Comparison of ENCODE assay signal across 8 cellular contexts in the genomic region with DNA sequence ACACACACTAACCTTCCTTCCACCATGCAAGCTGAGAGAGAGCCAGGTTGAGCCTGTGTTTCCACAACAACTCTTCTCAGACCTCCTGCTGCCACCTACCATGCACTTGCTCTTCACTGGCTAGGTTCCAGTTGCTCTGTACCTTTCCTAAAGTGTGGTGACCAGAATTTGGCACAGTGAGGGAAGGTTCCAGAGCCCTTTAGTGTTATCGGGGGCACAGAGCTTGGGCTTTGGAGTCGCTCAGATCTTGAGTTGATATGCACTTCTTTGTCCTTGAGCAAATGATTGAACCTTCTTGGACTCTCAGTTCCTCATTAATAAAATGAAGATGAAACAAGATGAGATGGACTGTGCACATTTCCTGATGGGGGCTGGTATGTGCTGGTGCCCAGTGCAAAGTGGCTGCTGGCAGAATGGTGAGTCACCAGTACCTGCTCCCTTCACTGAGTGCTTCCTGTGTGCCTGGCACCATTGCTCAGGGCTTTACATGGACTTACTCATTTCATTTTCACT. TPM values are rescaled to one million over a fixed set of nuclear protein-coding genes. Genes with fewer than 3 reads are reported as not detected.
DNase-seq lines count a peak whose midpoint lies in the region; ATAC-seq and TF ChIP-seq lines count a peak whose summit lies in the region.

No MANE protein-coding gene starts in this region.

- H3K27ac Mint-ChIP-seq in progenitor cell of endocrine pancreas: peak overlapping the region; percentile 50

- H3K4me1 Mint-ChIP-seq in progenitor cell of endocrine pancreas (ENCODE audit: low read depth): peaks cover 33% of the 10 kb centered on the region

- TF ChIP-seq CTCF in progenitor cell of endocrine pancreas (IDR thresholded peaks at IDR 0.05; ENCODE audit: unreplicated experiment): no peak
- no peak for TF ChIP-seq CTCF in foreskin fibroblast (IDR thresholded peaks at IDR 0.05; ENCODE audit: low read depth, low read length)

- H3K9me3 Mint-ChIP-seq in progenitor cell of endocrine pancreas (ENCODE audit: low read depth): peaks cover 6% of the 10 kb centered on the region

- H3K4me3 ChIP-seq in foreskin fibroblast (ENCODE audit: low read depth in 1 of 2, low read length in 2 of 2): no peak overlapping the region

- H3K4me3 Mint-ChIP-seq in progenitor cell of endocrine pancreas (ENCODE audit: low read depth): no peak overlapping the region

- peaks cover 29% of the 10 kb centered on the region for H3K36me3 Mint-ChIP-seq in progenitor cell of endocrine pancreas (ENCODE audit: insufficient read depth)

- peak; percentile 86 for ATAC-seq in HG02763 (IDR thresholded peaks at IDR 0.05; ENCODE audit: unreplicated experiment)
- no peak for ATAC-seq in HG03565 (IDR thresholded peaks at IDR 0.05; ENCODE audit: unreplicated experiment)

- H3K27me3 Mint-ChIP-seq in progenitor cell of endocrine pancreas: no peaks in the 10 kb centered on the region

- DNase-seq in DMS79 treated with DMSO at 0.1 percent for 48 hours (lab: John Stamatoyannopoulos, UW) (peak; percentile 17), DMS79 (lab: John Stamatoyannopoulos, UW) (no peak), NOMO-1 treated with DMSO at 0.1 percent for 48 hours (lab: John Stamatoyannopoulos, UW; ENCODE audit: unreplicated experiment) (peak; percentile 77), progenitor cell of endocrine pancreas (ENCODE audit: low spot score, unreplicated experiment) (no peak), foreskin fibroblast (no peak)
- DNase-seq in activated effector memory CD4-positive, alpha-beta T cell treated with Interleukin-2 at 50 U/mL for 16 hours: no peak

RNA-seq across cellular contexts. Expression of gene NEDD4L, which starts 47.1 kb away (rescaled TPM):
- total RNA-seq in progenitor cell of endocrine pancreas: 152 and 162 TPM in 2 replicates

Comparison
In these comparisons a context has a peak if more than half of its experiments do, and no peak if none do; other contexts are left out.
1. DNase-seq: peak in DMS79 treated with DMSO at 0.1 percent for 48 hours (single experiment) and NOMO-1 treated with DMSO at 0.1 percent for 48 hours (single experiment); none in DMS79 (single experiment), progenitor cell of endocrine pancreas (single experiment), activated effector memory CD4-positive, alpha-beta T cell treated with Interleukin-2 at 50 U/mL for 16 hours (single experiment) and foreskin fibroblast (0 of 2).